In genomic region chr22:24826710-24827285, GRCh38 we compare ENCODE assay signal across 20 cellular contexts. TPM values are rescaled to one million over a fixed set of nuclear protein-coding genes. Genes with fewer than 3 reads are reported as not detected.
A peak's percentile ranks its signal among the peaks of the same experiment; 100 is the strongest.
DNase-seq lines count a peak whose midpoint lies in the region; FAIRE-seq and TF ChIP-seq lines count a peak whose summit lies in the region.
"Had no signal": no experiment of that assay in that cellular context is flagged by ENCODE, and none has a peak within 500 bp of the region (broad histone marks: within the 10 kb centered on the region; RNA-seq: fewer than 3 reads in every experiment).

No MANE protein-coding gene starts in this region.

- no peak overlapping the region for H3K4me3 Mint-ChIP-seq in endodermal cell
- H3K4me3 Mint-ChIP-seq: CD4-positive, alpha-beta memory T cell; GM23338 had no signal

- peak; percentile 96 for FAIRE-seq in urothelium cell line (lab: Jason Lieb, UNC)
- FAIRE-seq: GM12891 had no signal

- H2BK120ac ChIP-seq in neuronal stem cell (ENCODE audit: low read depth, low read length) = no peak overlapping the region

- H3K4me3 ChIP-seq in right atrium auricular region (no peak overlapping the region), endodermal cell (ENCODE audit: low read length) (no peak overlapping the region), neuronal stem cell (ENCODE audit: low read length in 2 of 2) (no peak overlapping the region), brain microvascular endothelial cell (ENCODE audit: low read depth, low read length) (no peak overlapping the region)
- H3K4me3 ChIP-seq: BLaER1 treated with 17β-estradiol and CSF1 and Interleukin-3, amounts not matched to agents 10 nM and 100 nM; GM23338 had no signal

- intact Hi-C loops in cardiac septum (cut with DNase I) = no loop called here

- no peak overlapping the region for H2BK12ac ChIP-seq in neuronal stem cell (ENCODE audit: low read length)

- DNase-seq in right atrium auricular region (ENCODE audit: low spot score) (no peak), cardiac septum (ENCODE audit: low spot score) (no peak), endodermal cell (peak; percentile 28), neuronal stem cell (ENCODE audit: low spot score) (no peak), urothelium cell line (ENCODE audit: low spot score) (no peak), NCI-H1048 (lab: John Stamatoyannopoulos, UW) (no peak), brain microvascular endothelial cell (no peak), HEK293T (ENCODE audit: extremely low spot score) (no peak)
- DNase-seq: 8988T; CD4-positive, alpha-beta memory T cell; DND-41; MM.1S; NCI-H1092; NCI-H187 treated with DMSO at 0.1 percent for 48 hours had no signal

- TF ChIP-seq CTCF in right atrium auricular region (IDR thresholded peaks at IDR 0.05) (no peak), endodermal cell (conservative IDR thresholded peaks at IDR 0.05) (no peak), brain microvascular endothelial cell (IDR thresholded peaks at IDR 0.05; ENCODE audit: low read depth, low read length, missing control alignments) (no peak)

- no peak overlapping the region for H4K91ac ChIP-seq in neuronal stem cell (ENCODE audit: low read depth, low read length, poor library complexity)

- H3K4me1 ChIP-seq in right atrium auricular region (peaks cover 0 to 20% of the 10 kb centered on the region in 2 donors), endodermal cell (ENCODE audit: control insufficient read depth, insufficient read depth, low read length) (no peaks in the 10 kb centered on the region), neuronal stem cell (ENCODE audit: control insufficient read depth in 2 of 2, insufficient read depth in 1 of 2, low read depth in 1 of 2, low read length in 2 of 2) (peaks cover 0 to 6% of the 10 kb centered on the region in 2 donors)
- H3K4me1 ChIP-seq: BLaER1 treated with 17β-estradiol and CSF1 and Interleukin-3, amounts not matched to agents 10 nM and 100 nM had no signal

- H3K27ac Mint-ChIP-seq in endodermal cell = no peak overlapping the region
- H3K27ac Mint-ChIP-seq: GM23338 had no signal

- no peak overlapping the region for H2AK5ac ChIP-seq in neuronal stem cell (ENCODE audit: low read depth, low read length)

- peak overlapping the region; percentile 22 for H3K18ac ChIP-seq in neuronal stem cell (ENCODE audit: low read length)

- in situ Hi-C loops in brain microvascular endothelial cell (cut with HindIII; ENCODE audit: low pct_ligation_motif_present, low sequenced_read_pairs) = no loop called here

- 90 to 91% methylated on average over 5 to 7 of the region's 7 CpGs for WGBS in endodermal cell (ENCODE audit: insufficient coverage in 1 of 2, insufficient read length in 1 of 2), 2 experiments
- no CpG with 5 or more reads among the region's 7 CpGs for WGBS in neuronal stem cell (ENCODE audit: extremely low coverage in 2 of 2, insufficient read length in 2 of 2, insufficient replicate concordance in 1 of 2), 2 donors

- H4K8ac ChIP-seq in neuronal stem cell (ENCODE audit: low read depth, low read length) = no peak overlapping the region

- no peak overlapping the region for H2BK5ac ChIP-seq in neuronal stem cell (ENCODE audit: low read length)

- POLR2A ChIA-PET in HEK293T (lab: Yijun Ruan, JAX) = no interaction called here

- peaks cover 10% of the 10 kb centered on the region for H3K4me1 Mint-ChIP-seq in endodermal cell

- no peaks in the 10 kb centered on the region for H3K27me3 ChIP-seq in right atrium auricular region
- H3K27me3 ChIP-seq in endodermal cell (ENCODE audit: control insufficient read depth, insufficient read depth, low read length, poor library complexity, severe bottlenecking) = no peaks in the 10 kb centered on the region
- peaks cover 0 to 21% (median 0%) of the 10 kb centered on the region in 3 experiments for H3K27me3 ChIP-seq in neuronal stem cell (ENCODE audit: control insufficient read depth in 3 of 3, insufficient read depth in 3 of 3, low read depth in 1 of 3, low read length in 3 of 3)
- no peaks in the 10 kb centered on the region for H3K27me3 ChIP-seq in brain microvascular endothelial cell (replicated peaks)
- H3K27me3 ChIP-seq: BLaER1 treated with 17β-estradiol and CSF1 and Interleukin-3, amounts not matched to agents 10 nM and 100 nM had no signal

- H3K9me3 ChIP-seq in right atrium auricular region = no peaks in the 10 kb centered on the region
- no peaks in the 10 kb centered on the region for H3K9me3 ChIP-seq in endodermal cell (ENCODE audit: control insufficient read depth, low read length)
- peaks cover 0 to 2% of the 10 kb centered on the region in 2 donors for H3K9me3 ChIP-seq in neuronal stem cell (replicated peaks in 1 of 2; ENCODE audit: control insufficient read depth in 2 of 2, insufficient read depth in 1 of 2, low read depth in 1 of 2, low read length in 2 of 2)
- H3K9me3 ChIP-seq: BLaER1 treated with 17β-estradiol and CSF1 and Interleukin-3, amounts not matched to agents 10 nM and 100 nM had no signal

- H3K36me3 ChIP-seq in right atrium auricular region = no peaks in the 10 kb centered on the region
- no peaks in the 10 kb centered on the region for H3K36me3 ChIP-seq in endodermal cell (ENCODE audit: control insufficient read depth, insufficient read depth, low read length)
- no peaks in the 10 kb centered on the region for H3K36me3 ChIP-seq in neuronal stem cell (replicated peaks in 1 of 2; ENCODE audit: control insufficient read depth in 2 of 2, insufficient read depth in 2 of 2, low read length in 2 of 2)
- no peaks in the 10 kb centered on the region for H3K36me3 ChIP-seq in brain microvascular endothelial cell (replicated peaks)
- H3K36me3 ChIP-seq: BLaER1 treated with 17β-estradiol and CSF1 and Interleukin-3, amounts not matched to agents 10 nM and 100 nM had no signal

- H3K23ac ChIP-seq in neuronal stem cell (ENCODE audit: low read depth, low read length, poor library complexity) = no peak overlapping the region

- H3K79me1 ChIP-seq in neuronal stem cell (ENCODE audit: low read depth, low read length) = no peaks in the 10 kb centered on the region

- CTCF ChIA-PET in HEK293T (lab: Yijun Ruan, JAX) = interaction anchor here (0.6 kb wide), 1 partner anchor 271 kb away, joined by 3 read pairs; no protein-coding TSS in a partner anchor

- no peaks in the 10 kb centered on the region for H3K36me3 Mint-ChIP-seq in endodermal cell (ENCODE audit: low read depth)
- H3K36me3 Mint-ChIP-seq: CD4-positive, alpha-beta memory T cell had no signal

- H3K4ac ChIP-seq in neuronal stem cell (ENCODE audit: low read length) = no peak overlapping the region

- no peak overlapping the region for H3K14ac ChIP-seq in neuronal stem cell (ENCODE audit: low read length)

- no peak overlapping the region for H2BK15ac ChIP-seq in neuronal stem cell (ENCODE audit: low read length)

- no peaks in the 10 kb centered on the region for H3K9me3 Mint-ChIP-seq in endodermal cell
- H3K9me3 Mint-ChIP-seq: CD4-positive, alpha-beta memory T cell; GM23338 had no signal

- no peak overlapping the region for H3K9ac ChIP-seq in endodermal cell (ENCODE audit: extremely low read depth, low read length, poor library complexity, severe bottlenecking)
- H3K9ac ChIP-seq in neuronal stem cell (ENCODE audit: low read depth, low read length, poor library complexity) = no peak overlapping the region
- H3K9ac ChIP-seq: BLaER1 treated with 17β-estradiol and CSF1 and Interleukin-3, amounts not matched to agents 10 nM and 100 nM had no signal

- H2AFZ ChIP-seq in neuronal stem cell (ENCODE audit: low read length) = no peak overlapping the region
- H2AFZ ChIP-seq: GM23338 had no signal

- H3K27ac ChIP-seq in right atrium auricular region (peak overlapping the region; percentile 48 to 78), endodermal cell (ENCODE audit: low read depth, low read length) (no peak overlapping the region), neuronal stem cell (replicated peaks; ENCODE audit: low read length) (no peak overlapping the region), brain microvascular endothelial cell (no peak overlapping the region)
- H3K27ac ChIP-seq: BLaER1 treated with 17β-estradiol and CSF1 and Interleukin-3, amounts not matched to agents 10 nM and 100 nM had no signal

- no peak overlapping the region for H3K4me2 ChIP-seq in neuronal stem cell (ENCODE audit: insufficient read depth, low read length, poor library complexity, severe bottlenecking)
- H3K4me2 ChIP-seq: BLaER1 treated with 17β-estradiol and CSF1 and Interleukin-3, amounts not matched to agents 10 nM and 100 nM; GM23338 had no signal

- no peaks in the 10 kb centered on the region for H3K27me3 Mint-ChIP-seq in endodermal cell (ENCODE audit: insufficient read depth)
- H3K27me3 Mint-ChIP-seq: CD4-positive, alpha-beta memory T cell had no signal

TF ChIP-seq in HEK293T, 16 proteins besides CTCF, POLR2A, EP300 and RAD21:
- TF ChIP-seq LEF1 (IDR thresholded peaks at IDR 0.05; ENCODE audit: borderline replicate concordance) (no peak), TARDBP (IDR thresholded peaks at IDR 0.05) (no peak), FOXA1 (IDR thresholded peaks at IDR 0.05) (no peak), L3MBTL2 (conservative IDR thresholded peaks at IDR 0.05) (no peak), BHLHE40 (IDR thresholded peaks at IDR 0.05; ENCODE audit: borderline replicate concordance) (no peak), SP1 (IDR thresholded peaks at IDR 0.05) (no peak), HDGF (IDR thresholded peaks at IDR 0.05; ENCODE audit: borderline replicate concordance) (no peak), CTBP1 (IDR thresholded peaks at IDR 0.05; ENCODE audit: borderline replicate concordance) (no peak), NFRKB (IDR thresholded peaks at IDR 0.05) (no peak), FOXM1 (IDR thresholded peaks at IDR 0.05; ENCODE audit: borderline replicate concordance) (no peak), FOXK2 (IDR thresholded peaks at IDR 0.05) (no peak)
TF ChIP-seq in HEK293T: peak in this region for 0.

RNA-seq across cellular contexts. Expression of gene SGSM1, which starts 20.8 kb away (rescaled TPM):
- total RNA-seq in right atrium auricular region (10 to 100 TPM; 13.9 to 14.9 TPM), cardiac septum (8.0 TPM), endodermal cell (1 to 10 TPM; 1.6 to 3.0 TPM)
- 1.2 TPM for polyA plus RNA-seq in endodermal cell (2013, experiment 1 of 2)
- 0.95 TPM for polyA plus RNA-seq in endodermal cell (2013, experiment 2 of 2)
- 2.0 TPM for polyA plus RNA-seq in neuronal stem cell (2013, experiment 1 of 2)
- 1.6 TPM for polyA plus RNA-seq in neuronal stem cell (2013, experiment 2 of 2)
- total RNA-seq: RPMI7951 had no signal

RNA-seq across cellular contexts. Expression of gene PIWIL3, which starts 52.3 kb away (rescaled TPM):
- not detected for total RNA-seq in right atrium auricular region
- not detected for total RNA-seq in cardiac septum
- not detected for total RNA-seq in endodermal cell
- polyA plus RNA-seq in endodermal cell (2013, experiment 1 of 2) = not detected
- not detected for polyA plus RNA-seq in endodermal cell (2013, experiment 2 of 2)
- polyA plus RNA-seq in neuronal stem cell (2013, experiment 1 of 2) = not detected
- not detected for polyA plus RNA-seq in neuronal stem cell (2013, experiment 2 of 2)
- total RNA-seq: CD4-positive, alpha-beta memory T cell; NCI-H460; PC-3; RPMI7951 had no signal
- polyA plus RNA-seq: CD4-positive, alpha-beta memory T cell had no signal

Comparison
In these comparisons a context has a peak if more than half of its experiments do, and no peak if none do; other contexts are left out.
1. H3K27ac ChIP-seq: peak in right atrium auricular region (2 of 2); none in endodermal cell (single experiment), neuronal stem cell (single experiment) and brain microvascular endothelial cell (single experiment).